Comparison of ENCODE assay signal across 8 cellular contexts in genomic region chr1:9892563-9893528, GRCh38. TPM values are rescaled to one million over a fixed set of nuclear protein-coding genes. Genes with fewer than 3 reads are reported as not detected.
A peak's percentile ranks its signal among the peaks of the same experiment; 100 is the strongest.
DNase-seq lines count a peak whose midpoint lies in the region; ATAC-seq lines count a peak whose summit lies in the region.

No MANE protein-coding gene starts in this region.

- H3K4me1 Mint-ChIP-seq in effector memory CD8-positive, alpha-beta T cell (ENCODE audit: low read depth in 2 of 2), result peaks cover 11 to 13% of the 10 kb centered on the region in 2 donors

- H3K36me3 Mint-ChIP-seq in effector memory CD8-positive, alpha-beta T cell (ENCODE audit: insufficient read depth), result peaks cover 4% of the 10 kb centered on the region

- no peaks in the 10 kb centered on the region for H3K27me3 Mint-ChIP-seq in effector memory CD8-positive, alpha-beta T cell

- no peak for ATAC-seq in effector memory CD8-positive, alpha-beta T cell (replicated peaks)

- H3K27ac Mint-ChIP-seq in effector memory CD8-positive, alpha-beta T cell, result peak overlapping the region in 1 of 2 donors; percentile 4

- no peak overlapping the region for H3K4me3 Mint-ChIP-seq in effector memory CD8-positive, alpha-beta T cell

- DNase-seq in HCEC 1CT, result peak; percentile 88
- peak; percentile 43 for DNase-seq in SIG-M5 (lab: John Stamatoyannopoulos, UW)
- peak; percentile 80 for DNase-seq in fibroblast of peridontal ligament (ENCODE audit: extremely low read depth)
- DNase-seq in renal cortical epithelial cell (ENCODE audit: low read depth), result peak; percentile 85
- no peak for DNase-seq in NCI-H446 treated with DMSO at 0.1 percent for 48 hours (lab: John Stamatoyannopoulos, UW)
- no peak for DNase-seq in nucleus accumbens (lab: John Stamatoyannopoulos, UW)
- DNase-seq in effector memory CD8-positive, alpha-beta T cell, result no peak
- no peak for DNase-seq in stimulated activated CD4-positive, alpha-beta T cell treated with anti-CD3 and anti-CD28 coated beads, Interleukin-4, amount 100 ng/mL, for 4 hours

- H3K9me3 Mint-ChIP-seq in effector memory CD8-positive, alpha-beta T cell, result no peaks in the 10 kb centered on the region

RNA-seq across cellular contexts. Expression of gene CTNNBIP1, which starts 17.2 kb away (rescaled TPM):
- total RNA-seq in renal cortical epithelial cell, result 26.9 and 77.6 TPM in 2 replicates

RNA-seq across cellular contexts. Expression of gene LZIC, which starts 50.3 kb away (rescaled TPM):
- total RNA-seq in renal cortical epithelial cell, result 20.7 and 41.0 TPM in 2 replicates

RNA-seq across cellular contexts. Expression of gene NMNAT1, which starts 50.4 kb away (rescaled TPM):
- total RNA-seq in renal cortical epithelial cell, result 13.2 and 31.7 TPM in 2 replicates

Comparison
In these comparisons a context has a peak if more than half of its experiments do, and no peak if none do; other contexts are left out.
1. DNase-seq: peak in HCEC 1CT (single experiment), SIG-M5 (single experiment), fibroblast of peridontal ligament (single experiment) and renal cortical epithelial cell (single experiment); none in NCI-H446 treated with DMSO at 0.1 percent for 48 hours (single experiment), nucleus accumbens (0 of 56), effector memory CD8-positive, alpha-beta T cell (0 of 3) and stimulated activated CD4-positive, alpha-beta T cell treated with anti-CD3 and anti-CD28 coated beads, Interleukin-4, amount 100 ng/mL, for 4 hours (0 of 2).